ENCODE assay signal across 25 cellular contexts in the genomic region with DNA sequence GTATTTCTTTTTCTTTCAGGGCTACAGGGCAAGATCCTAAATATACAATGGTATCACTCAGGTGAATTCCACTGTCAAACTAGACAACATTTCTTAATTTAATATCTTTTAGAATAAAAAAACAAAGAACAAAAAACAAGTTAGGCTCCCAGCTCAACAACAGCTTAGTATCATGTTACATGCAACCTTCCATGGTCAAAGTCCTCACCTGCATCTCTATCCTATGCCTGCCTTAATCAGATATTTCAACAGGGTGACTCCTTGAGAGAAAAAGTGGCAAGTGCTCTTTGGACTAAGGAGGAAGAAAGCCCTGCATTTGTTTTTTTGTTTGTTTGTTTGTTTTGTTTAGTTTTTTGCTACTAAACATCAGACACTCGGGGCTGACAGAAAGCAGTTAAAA. TPM values are rescaled to one million over a fixed set of nuclear protein-coding genes. Genes with fewer than 3 reads are reported as not detected.
DNase-seq lines count a peak whose midpoint lies in the region; ATAC-seq, FAIRE-seq and TF ChIP-seq lines count a peak whose summit lies in the region.
"Had no signal": no experiment of that assay in that cellular context is flagged by ENCODE, and none has a peak within 500 bp of the region (broad histone marks: within the 10 kb centered on the region; RNA-seq: fewer than 3 reads in every experiment).

No MANE protein-coding gene starts in this region.

- no peak for FAIRE-seq in HepG2 (lab: Jason Lieb, UNC)
- FAIRE-seq: bronchial epithelial cell, colon had no signal

- H2AFZ ChIP-seq in HepG2 (ENCODE audit: low read length), result no peak overlapping the region

- CTCF ChIA-PET in HepG2 (lab: Yijun Ruan, JAX; ENCODE audit: low intra/inter-chr PET ratio, low total read pairs), result no interaction called here

- peak; percentile 54; the same call in 2 of the 3 replicates for ATAC-seq in HepG2
- ATAC-seq in right lobe of liver, result no peak
- ATAC-seq in memory B cell (ENCODE audit: low read depth), result no peak
- ATAC-seq in stimulated activated naive CD8-positive, alpha-beta T cell treated with anti-CD3 and anti-CD28 coated beads, Interleukin-15, amount 100 ng/mL, for 72 hours, result no peak
- ATAC-seq: heart left ventricle, sciatic nerve had no signal

- no peak for TF ChIP-seq POLR2A in HepG2 (IDR thresholded peaks at IDR 0.05; ENCODE audit: insufficient read depth in 1 of 2, low read depth in 2 of 2, low read length in 2 of 2)
- no peak for TF ChIP-seq POLR2A in right lobe of liver (IDR thresholded peaks at IDR 0.05)
- no peak for TF ChIP-seq POLR2A in Peyer's patch (IDR thresholded peaks at IDR 0.05)
- TF ChIP-seq POLR2A in lower leg skin (IDR thresholded peaks at IDR 0.05), result no peak

- H3K36me3 ChIP-seq in HepG2 (replicated peaks in 1 of 2; ENCODE audit: control insufficient read depth in 1 of 2, insufficient read depth in 2 of 2, low read length in 2 of 2) (peaks cover 11 to 51% of the 10 kb centered on the region in 2 experiments), right lobe of liver (peaks cover 0 to 41% (median 10%) of the 10 kb centered on the region in 4 donors), Peyer's patch (peaks cover 0 to 49% (median 0%) of the 10 kb centered on the region in 3 donors)

- no peak overlapping the region; the same call in 1 of the 2 replicates for H3K4me2 ChIP-seq in HepG2 (ENCODE audit: low read depth, low read length)

- H3K4me1 ChIP-seq in HepG2 (ENCODE audit: insufficient read depth, low read length) (peaks cover 15% of the 10 kb centered on the region), right lobe of liver (no peaks in the 10 kb centered on the region), Peyer's patch (peaks cover 0 to 12% (median 4%) of the 10 kb centered on the region in 4 donors)
- H3K4me1 ChIP-seq: BE2C, tibial artery had no signal

- no peak overlapping the region for H3K9ac ChIP-seq in HepG2 (ENCODE audit: insufficient read depth, low read depth, low read length)

- no peaks in the 10 kb centered on the region for H3K9me3 Mint-ChIP-seq in memory B cell
- no peaks in the 10 kb centered on the region for H3K9me3 Mint-ChIP-seq in stimulated activated naive CD8-positive, alpha-beta T cell treated with anti-CD3 and anti-CD28 coated beads, Interleukin-15, amount 100 ng/mL, for 72 hours
- H3K9me3 Mint-ChIP-seq: activated CD4-positive, alpha-beta memory T cell treated with anti-CD3 and anti-CD28 coated beads, Interleukin-2, amount 10 ng/mL, durations not matched to agents 7 days and 5 days; activated naive CD4-positive, alpha-beta T cell treated with anti-CD3 and anti-CD28 coated beads, Interleukin-2, amount 50 U/mL, for 72 hours had no signal

- H3K27ac ChIP-seq in HepG2 (ENCODE audit: extremely low read length, insufficient read depth, low read length) (peak overlapping the region; percentile 18), right lobe of liver (no peak overlapping the region), Peyer's patch (peak overlapping the region in 3 of 4 donors; percentile 55 to 76 (median 70))
- H3K27ac ChIP-seq: heart left ventricle, HL-60, stomach, tibial artery had no signal

- H3K4me1 Mint-ChIP-seq in memory B cell, result peaks cover 59% of the 10 kb centered on the region
- H3K4me1 Mint-ChIP-seq in stimulated activated naive CD8-positive, alpha-beta T cell treated with anti-CD3 and anti-CD28 coated beads, Interleukin-15, amount 100 ng/mL, for 72 hours, result peaks cover 18% of the 10 kb centered on the region

- H3K27me3 ChIP-seq in HepG2 (ENCODE audit: control insufficient read depth in 1 of 2, insufficient read depth in 2 of 2, low read length in 2 of 2) (no peaks in the 10 kb centered on the region), right lobe of liver (no peaks in the 10 kb centered on the region), Peyer's patch (no peaks in the 10 kb centered on the region)
- H3K27me3 ChIP-seq: BE2C, heart left ventricle, stomach, tibial artery had no signal

- intact Hi-C loops in HepG2 (cut with micrococcal nuclease; ENCODE audit: unreplicated experiment) (loop anchor here (5.0 kb wide), 1 partner anchor 58 kb away; a partner anchor contains a TSS), right lobe of liver (cut with DNase I) (no loop called here), lower leg skin (cut with DNase I; ENCODE audit: low total_unique reads) (no loop called here)

- POLR2A ChIA-PET in HepG2 (lab: Yijun Ruan, JAX), result interaction anchor here (1.9 kb wide), 2 partner anchors 13 to 35 kb away, joined by 5 to 7 read pairs; no protein-coding TSS in a partner anchor

- in situ Hi-C loops in HepG2 (cut with HindIII; ENCODE audit: extremely low pct_ligation_motif_present, low pct_unique_long_range_greater_than_20kb), result no loop called here

- no peak for TF ChIP-seq RAD21 in HepG2 (CRISPR knock-in tag; IDR thresholded peaks at IDR 0.05)

- H3K27ac Mint-ChIP-seq in memory B cell, result peak overlapping the region; percentile 99
- H3K27ac Mint-ChIP-seq in stimulated activated naive CD8-positive, alpha-beta T cell treated with anti-CD3 and anti-CD28 coated beads, Interleukin-15, amount 100 ng/mL, for 72 hours, result no peak overlapping the region
- H3K27ac Mint-ChIP-seq: activated CD4-positive, alpha-beta memory T cell treated with anti-CD3 and anti-CD28 coated beads, Interleukin-2, amount 10 ng/mL, durations not matched to agents 7 days and 5 days; activated naive CD4-positive, alpha-beta T cell treated with anti-CD3 and anti-CD28 coated beads, Interleukin-2, amount 50 U/mL, for 72 hours had no signal

- TSS peak; percentile 15 for BruUV-seq in HepG2 (replicated peaks; lab: Mats Ljungman, UMichigan)

- TF ChIP-seq CTCF in HepG2 (CRISPR knock-in tag; IDR thresholded peaks at IDR 0.05), result no peak
- TF ChIP-seq CTCF in right lobe of liver (IDR thresholded peaks at IDR 0.05), result no peak
- no peak for TF ChIP-seq CTCF in Peyer's patch (IDR thresholded peaks at IDR 0.05)
- no peak for TF ChIP-seq CTCF in lower leg skin (IDR thresholded peaks at IDR 0.05)

- peaks cover 15% of the 10 kb centered on the region for H3K36me3 Mint-ChIP-seq in memory B cell

- peak; percentile 20 for DNase-seq in HepG2 (ENCODE audit: low spot score)
- DNase-seq in right lobe of liver, result no peak
- no peak for DNase-seq in Peyer's patch
- no peak for DNase-seq in memory B cell (ENCODE audit: low spot score in 2 of 2)
- no peak for DNase-seq in lower leg skin (ENCODE audit: low spot score in 2 of 2)
- DNase-seq in stimulated activated naive CD8-positive, alpha-beta T cell treated with anti-CD3 and anti-CD28 coated beads, Interleukin-15, amount 100 ng/mL, for 72 hours, result no peak
- DNase-seq in retina, result no peak
- DNase-seq in T-helper 1 cell, result no peak
- DNase-seq: activated CD4-positive, alpha-beta T cell treated with anti-CD3 and anti-CD28 coated beads for 1 hour; activated CD8-positive, alpha-beta memory T cell treated with anti-CD3 and anti-CD28 coated beads, Interleukin-2, amount 50 U/mL, for 48 hours; BE2C; effector CD8-positive, alpha-beta T cell; heart left ventricle; Kasumi-1; NCI-H1436 treated with DMSO at 0.1 percent for 48 hours; NCI-H524 treated with DMSO at 0.1 percent for 48 hours; RPMI8226; stomach; tibial artery had no signal

- no peaks in the 10 kb centered on the region for H3K9me3 ChIP-seq in HepG2 (ENCODE audit: low read length)
- no peaks in the 10 kb centered on the region for H3K9me3 ChIP-seq in right lobe of liver
- H3K9me3 ChIP-seq in Peyer's patch, result no peaks in the 10 kb centered on the region
- H3K9me3 ChIP-seq: BE2C, heart left ventricle, stomach, tibial artery had no signal

- TF ChIP-seq EP300 in HepG2 (IDR thresholded peaks at IDR 0.05; ENCODE audit: low read depth in 2 of 2, low read length in 2 of 2), result no peak
- no peak for TF ChIP-seq EP300 in HepG2 (CRISPR knock-in tag; IDR thresholded peaks at IDR 0.05; ENCODE audit: borderline replicate concordance)

- no peak overlapping the region for H3K4me3 ChIP-seq in HepG2 (replicated peaks in 1 of 3; ENCODE audit: insufficient read depth in 1 of 3, low read depth in 2 of 3, low read length in 3 of 3)
- H3K4me3 ChIP-seq in right lobe of liver, result no peak overlapping the region
- no peak overlapping the region for H3K4me3 ChIP-seq in Peyer's patch
- H3K4me3 ChIP-seq in lower leg skin (ENCODE audit: low read depth, poor library complexity, severe bottlenecking), result no peak overlapping the region
- H3K4me3 ChIP-seq: heart left ventricle, stomach, tibial artery had no signal

- peak overlapping the region; percentile 76 for H3K4me3 Mint-ChIP-seq in memory B cell
- H3K4me3 Mint-ChIP-seq in stimulated activated naive CD8-positive, alpha-beta T cell treated with anti-CD3 and anti-CD28 coated beads, Interleukin-15, amount 100 ng/mL, for 72 hours, result no peak overlapping the region
- H3K4me3 Mint-ChIP-seq: activated CD4-positive, alpha-beta memory T cell treated with anti-CD3 and anti-CD28 coated beads, Interleukin-2, amount 10 ng/mL, durations not matched to agents 7 days and 5 days had no signal

- H3K27me3 Mint-ChIP-seq in memory B cell, result no peaks in the 10 kb centered on the region
- no peaks in the 10 kb centered on the region for H3K27me3 Mint-ChIP-seq in stimulated activated naive CD8-positive, alpha-beta T cell treated with anti-CD3 and anti-CD28 coated beads, Interleukin-15, amount 100 ng/mL, for 72 hours
- H3K27me3 Mint-ChIP-seq: activated CD4-positive, alpha-beta memory T cell treated with anti-CD3 and anti-CD28 coated beads, Interleukin-2, amount 10 ng/mL, durations not matched to agents 7 days and 5 days had no signal

- H4K20me1 ChIP-seq in HepG2 (ENCODE audit: insufficient read depth, low read length), result no peaks in the 10 kb centered on the region; the same call in 1 of the 2 replicates

- no peaks in the 10 kb centered on the region for H3K79me2 ChIP-seq in HepG2 (ENCODE audit: insufficient read depth, low read length)

- whole genome bisulfite sequencing in HepG2 (ENCODE audit: low lambda C conversion rate), result 79% methylated on average over 1 of the region's 1 CpG
- 90% methylated on average over 1 of the region's 1 CpG for WGBS in right lobe of liver (ENCODE audit: insufficient coverage, low coverage, low lambda C conversion rate, missing lambda C conversion rate)
- 89 to 90% methylated on average over 1 of the region's 1 CpG for WGBS in lower leg skin, 2 donors

RNA-seq across cellular contexts. Expression of a gene that starts 50.2 kb away (rescaled TPM):
- 77.0 and 92.1 TPM in 2 replicates for total RNA-seq in HepG2 (2016; rRNA removed; fragmentation: Illumina TruSeq; extraction: Trizol)
- total RNA-seq in HepG2 (2016; cell fraction: cytosol; rRNA removed; fragmentation: Illumina TruSeq; extraction: Trizol; ENCODE audit: low read depth), result 11.5 and 14.6 TPM in 2 replicates
- 74.9 and 94.6 TPM in 2 replicates for total RNA-seq in HepG2 (2016; cell fraction: insoluble cytoplasmic fraction; rRNA removed; fragmentation: Illumina TruSeq; extraction: Trizol)
- 26.9 and 28.9 TPM in 2 replicates for total RNA-seq in HepG2 (2016; cell fraction: membrane; rRNA removed; fragmentation: Illumina TruSeq; extraction: Trizol)
- total RNA-seq in HepG2 (2016; cell fraction: nucleus; rRNA removed; fragmentation: Illumina TruSeq; extraction: Trizol), result 97.2 and 104 TPM in 2 replicates
- polyA plus RNA-seq in HepG2 (2011; rRNA removed), result 77.1 and 78.4 TPM in 2 replicates
- polyA plus RNA-seq in HepG2 (2011; cell fraction: cytosol; rRNA removed), result 40.1 and 47.7 TPM in 2 replicates
- 98.7 and 128 TPM in 2 replicates for polyA plus RNA-seq in HepG2 (2011; cell fraction: nucleus; rRNA removed)
- 36.5 and 42.3 TPM in 2 replicates for polyA plus RNA-seq in HepG2 (2012)
- polyA plus RNA-seq in HepG2 (2016; cell fraction: cytosol; fragmentation: Illumina TruSeq; extraction: Trizol; ENCODE audit: low read depth), result 4.0 and 4.3 TPM in 2 replicates
- 72.6 and 75.5 TPM in 2 replicates for polyA plus RNA-seq in HepG2 (2016; cell fraction: insoluble cytoplasmic fraction; fragmentation: Illumina TruSeq; extraction: Trizol; ENCODE audit: low read depth)
- 10.6 and 12.5 TPM in 2 replicates for polyA plus RNA-seq in HepG2 (2016; cell fraction: membrane; fragmentation: Illumina TruSeq; extraction: Trizol; ENCODE audit: low read depth)
- 136 and 138 TPM in 2 replicates for polyA plus RNA-seq in HepG2 (2016; cell fraction: nucleus; fragmentation: Illumina TruSeq; extraction: Trizol; ENCODE audit: insufficient read depth, low read depth)
- polyA minus RNA-seq in HepG2 (2011; rRNA and poly(A)+ RNA removed; ENCODE audit: low replicate concordance), result 55.3 and 443 TPM in 2 replicates
- 49.8 and 57.9 TPM in 2 replicates for polyA minus RNA-seq in HepG2 (2011; cell fraction: cytosol; rRNA and poly(A)+ RNA removed)
- polyA minus RNA-seq in HepG2 (2011; cell fraction: nucleus; rRNA and poly(A)+ RNA removed), result 186 and 218 TPM in 2 replicates
- 10 to 100 TPM; 19.7 to 28.0 (median 21.4) TPM for total RNA-seq in right lobe of liver
- 10 to 100 TPM; 36.9 to 82.0 (median 65.0) TPM for total RNA-seq in Peyer's patch
- 10 to 100 TPM; 28.1 to 38.4 (median 31.8) TPM for total RNA-seq in lower leg skin

RNA-seq across cellular contexts. Expression of a gene that starts 57.6 kb away (rescaled TPM):
- total RNA-seq in HepG2 (2016; rRNA removed; fragmentation: Illumina TruSeq; extraction: Trizol) (16.3 and 26.3 TPM in 2 replicates), right lobe of liver (10 to 100 TPM in 1 of 6 experiments, 1 to 10 TPM in 5; 1.3 to 12.7 (median 3.2) TPM), Peyer's patch (10 to 100 TPM in 2 of 4 donors, 1 to 10 TPM in 2; 6.3 to 17.0 (median 9.6) TPM), lower leg skin (1 to 10 TPM in 3 of 4 donors, under 1 TPM in 1; 0.80 to 6.4 (median 1.7) TPM)
- total RNA-seq in HepG2 (2016; cell fraction: cytosol; rRNA removed; fragmentation: Illumina TruSeq; extraction: Trizol; ENCODE audit: low read depth), result 6.3 and 6.8 TPM in 2 replicates
- total RNA-seq in HepG2 (2016; cell fraction: insoluble cytoplasmic fraction; rRNA removed; fragmentation: Illumina TruSeq; extraction: Trizol), result 16.9 and 26.4 TPM in 2 replicates
- 10.6 and 12.4 TPM in 2 replicates for total RNA-seq in HepG2 (2016; cell fraction: membrane; rRNA removed; fragmentation: Illumina TruSeq; extraction: Trizol)
- 10.5 and 13.1 TPM in 2 replicates for total RNA-seq in HepG2 (2016; cell fraction: nucleus; rRNA removed; fragmentation: Illumina TruSeq; extraction: Trizol)
- 2.9 and 3.0 TPM in 2 replicates for polyA plus RNA-seq in HepG2 (2011; rRNA removed)
- 2.0 and 2.4 TPM in 2 replicates for polyA plus RNA-seq in HepG2 (2011; cell fraction: cytosol; rRNA removed)
- polyA plus RNA-seq in HepG2 (2011; cell fraction: nucleus; rRNA removed), result 1.2 TPM in 2 replicates
- polyA plus RNA-seq in HepG2 (2012), result 2.1 and 3.0 TPM in 2 replicates
- polyA plus RNA-seq in HepG2 (2016; cell fraction: cytosol; fragmentation: Illumina TruSeq; extraction: Trizol; ENCODE audit: low read depth), result 1.8 and 2.4 TPM in 2 replicates
- 17.8 and 18.6 TPM in 2 replicates for polyA plus RNA-seq in HepG2 (2016; cell fraction: insoluble cytoplasmic fraction; fragmentation: Illumina TruSeq; extraction: Trizol; ENCODE audit: low read depth)
- 4.3 and 5.4 TPM in 2 replicates for polyA plus RNA-seq in HepG2 (2016; cell fraction: membrane; fragmentation: Illumina TruSeq; extraction: Trizol; ENCODE audit: low read depth)
- polyA plus RNA-seq in HepG2 (2016; cell fraction: nucleus; fragmentation: Illumina TruSeq; extraction: Trizol; ENCODE audit: insufficient read depth, low read depth), result 8.0 and 11.0 TPM in 2 replicates
- polyA minus RNA-seq in HepG2 (2011; rRNA and poly(A)+ RNA removed; ENCODE audit: low replicate concordance), result 3.3 and 6.3 TPM in 2 replicates
- polyA minus RNA-seq in HepG2 (2011; cell fraction: cytosol; rRNA and poly(A)+ RNA removed), result 3.7 and 4.2 TPM in 2 replicates
- polyA minus RNA-seq in HepG2 (2011; cell fraction: nucleus; rRNA and poly(A)+ RNA removed), result 3.2 and 8.6 TPM in 2 replicates

Comparison
In these comparisons a context has a peak if more than half of its experiments do, and no peak if none do; other contexts are left out.
1. H3K27ac ChIP-seq: peak in HepG2 (single experiment) and Peyer's patch (3 of 4); none in right lobe of liver (0 of 3).